8 cellular contexts compared by ENCODE assay signal in the genomic region with DNA sequence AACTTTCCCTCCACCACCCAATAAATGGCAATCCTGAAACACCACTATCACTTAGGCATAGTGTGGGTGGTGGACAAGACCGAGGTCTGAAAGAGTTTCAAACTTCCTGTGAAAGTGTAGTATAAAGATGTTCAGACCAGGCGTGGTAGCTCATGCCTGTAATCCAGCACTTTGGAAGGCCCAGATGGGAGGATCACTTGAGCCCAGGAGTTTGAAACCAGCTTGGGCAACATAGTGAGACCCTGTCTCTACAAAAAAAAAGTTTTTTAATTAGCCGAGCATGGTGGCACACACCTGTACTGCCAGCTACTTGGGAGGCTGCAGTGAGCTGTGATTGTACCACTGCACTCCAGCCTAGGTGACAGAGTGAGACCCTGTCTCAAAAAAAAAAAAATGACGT.
A peak's percentile ranks its signal among the peaks of the same experiment; 100 is the strongest.
DNase-seq lines count a peak whose midpoint lies in the region; ATAC-seq and TF ChIP-seq lines count a peak whose summit lies in the region.
"Not testable (repeated sequence)": the region's sequence is repeated elsewhere in the genome, so short reads cannot be mapped to it uniquely, and the experiment has no call there.

No MANE protein-coding gene starts in this region.

- not testable (repeated sequence) for H3K4me3 ChIP-seq in CD8-positive, alpha-beta T cell (ENCODE audit: low read depth, low read length); GM23338

- POLR2A ChIA-PET in CD8-positive, alpha-beta T cell (lab: Charles Lee) = interaction anchor here (0.7 to 1.2 kb wide), 2 partner anchors 10 to 20 kb away, joined by 3 to 4 read pairs; no protein-coding TSS in a partner anchor
- POLR2A ChIA-PET in naive thymus-derived CD8-positive, alpha-beta T cell (lab: Charles Lee) = not testable (repeated sequence)

- not testable (repeated sequence) for H3K4me2 ChIP-seq in GM23338

- not testable (repeated sequence) for DNase-seq in CD8-positive, alpha-beta T cell; GM23338 (ENCODE audit: low spot score); T-helper 2 cell treated with Interferon-gamma antibody and Interleukin-4, amounts not matched to agents 5 μg/mL and 100 μg/mL, for 36 hours (ENCODE audit: low spot score); activated naive CD4-positive, alpha-beta T cell treated with anti-CD3 and anti-CD28 coated beads for 36 hours; effector memory CD8-positive, alpha-beta T cell; naive thymus-derived CD8-positive, alpha-beta T cell
- DNase-seq in NCI-H748 (lab: John Stamatoyannopoulos, UW; ENCODE audit: unreplicated experiment) = peak; percentile 28
- DNase-seq in stimulated activated naive CD8-positive, alpha-beta T cell treated with anti-CD3 and anti-CD28 coated beads, Interleukin-15, amount 100 ng/mL, for 72 hours = peak in 1 of 2 donors; percentile 42

- not testable (repeated sequence) for H3K36me3 Mint-ChIP-seq in CD8-positive, alpha-beta T cell; T-helper 2 cell treated with Interferon-gamma antibody and Interleukin-4, amounts not matched to agents 5 μg/mL and 100 μg/mL, for 36 hours (ENCODE audit: low read depth); activated naive CD4-positive, alpha-beta T cell treated with anti-CD3 and anti-CD28 coated beads for 36 hours (ENCODE audit: low read depth); effector memory CD8-positive, alpha-beta T cell (ENCODE audit: insufficient read depth); naive thymus-derived CD8-positive, alpha-beta T cell
- H3K36me3 Mint-ChIP-seq in GM23338 (ENCODE audit: low read depth) = peaks cover 10% of the 10 kb centered on the region

- H3K9me3 ChIP-seq in CD8-positive, alpha-beta T cell (ENCODE audit: low read length) = not testable (repeated sequence)

- not testable (repeated sequence) for TF ChIP-seq CTCF in CD8-positive, alpha-beta T cell (IDR thresholded peaks at IDR 0.05); GM23338 (conservative IDR thresholded peaks at IDR 0.05; ENCODE audit: low read depth in 2 of 2)

- not testable (repeated sequence) for H3K9me2 ChIP-seq in GM23338 (ENCODE audit: insufficient read depth)

- H4K20me1 ChIP-seq in GM23338 (replicated peaks; ENCODE audit: insufficient read depth) = not testable (repeated sequence)

- not testable (repeated sequence) for H3F3A ChIP-seq in GM23338 (replicated peaks; ENCODE audit: low read depth)

- H3K27ac Mint-ChIP-seq in CD8-positive, alpha-beta T cell = peak overlapping the region; percentile 16
- not testable (repeated sequence) for H3K27ac Mint-ChIP-seq in GM23338
- H3K27ac Mint-ChIP-seq in T-helper 2 cell treated with Interferon-gamma antibody and Interleukin-4, amounts not matched to agents 5 μg/mL and 100 μg/mL, for 36 hours = peak overlapping the region; percentile 64
- H3K27ac Mint-ChIP-seq in activated naive CD4-positive, alpha-beta T cell treated with anti-CD3 and anti-CD28 coated beads for 36 hours = peak overlapping the region; percentile 21
- H3K27ac Mint-ChIP-seq in effector memory CD8-positive, alpha-beta T cell = peak overlapping the region; percentile 86 to 87
- H3K27ac Mint-ChIP-seq in naive thymus-derived CD8-positive, alpha-beta T cell = peak overlapping the region; percentile 6 to 85 (median 58)
- H3K27ac Mint-ChIP-seq in stimulated activated naive CD8-positive, alpha-beta T cell treated with anti-CD3 and anti-CD28 coated beads, Interleukin-15, amount 100 ng/mL, for 72 hours = peak overlapping the region in 1 of 2 donors; percentile 29

- not testable (repeated sequence) for H3K4me3 Mint-ChIP-seq in CD8-positive, alpha-beta T cell; T-helper 2 cell treated with Interferon-gamma antibody and Interleukin-4, amounts not matched to agents 5 μg/mL and 100 μg/mL, for 36 hours; activated naive CD4-positive, alpha-beta T cell treated with anti-CD3 and anti-CD28 coated beads for 36 hours; stimulated activated naive CD8-positive, alpha-beta T cell treated with anti-CD3 and anti-CD28 coated beads, Interleukin-15, amount 100 ng/mL, for 72 hours
- H3K4me3 Mint-ChIP-seq in GM23338 = peak overlapping the region; percentile 33; the same call in 1 of the 3 replicates
- H3K4me3 Mint-ChIP-seq in effector memory CD8-positive, alpha-beta T cell = peak overlapping the region in 1 of 2 donors; percentile 23
- H3K4me3 Mint-ChIP-seq in naive thymus-derived CD8-positive, alpha-beta T cell = peak overlapping the region in 1 of 10 donors; percentile 14

- not testable (repeated sequence) for H3K79me2 ChIP-seq in GM23338 (replicated peaks; ENCODE audit: insufficient read depth)

- H3K27ac ChIP-seq in CD8-positive, alpha-beta T cell (ENCODE audit: low read depth, low read length); GM23338 (ENCODE audit: low read depth): not testable (repeated sequence)

- CTCF ChIA-PET in CD8-positive, alpha-beta T cell (lab: Charles Lee) = interaction anchor here (0.7 to 2.6 kb wide), 3 partner anchors 74 to 490 kb away, joined by 3 to 13 read pairs (median 3); no protein-coding TSS in a partner anchor
- CTCF ChIA-PET in activated naive CD4-positive, alpha-beta T cell treated with anti-CD3 and anti-CD28 coated beads for 36 hours (lab: Charles Lee) = interaction anchor here (1.0 to 1.2 kb wide), 4 partner anchors 9 to 126 kb away, joined by 4 to 5 read pairs (median 4); no protein-coding TSS in a partner anchor

- H3K36me3 ChIP-seq in CD8-positive, alpha-beta T cell (ENCODE audit: insufficient read depth, low read length); GM23338 (ENCODE audit: insufficient read depth): not testable (repeated sequence)

- ATAC-seq in CD8-positive, alpha-beta T cell = peak; percentile 26
- ATAC-seq in GM23338 = not testable (repeated sequence)
- peak; percentile 56 for ATAC-seq in effector memory CD8-positive, alpha-beta T cell (replicated peaks)
- peak in 1 of 2 donors; percentile 68 for ATAC-seq in naive thymus-derived CD8-positive, alpha-beta T cell
- peak; percentile 45 for ATAC-seq in stimulated activated naive CD8-positive, alpha-beta T cell treated with anti-CD3 and anti-CD28 coated beads, Interleukin-15, amount 100 ng/mL, for 72 hours

- intact Hi-C loops in CD8-positive, alpha-beta T cell (cut with DNase I, micrococcal nuclease); activated naive CD4-positive, alpha-beta T cell treated with anti-CD3 and anti-CD28 coated beads for 36 hours (cut with micrococcal nuclease): not testable (repeated sequence)

- not testable (repeated sequence) for H3K4me1 ChIP-seq in CD8-positive, alpha-beta T cell (ENCODE audit: insufficient read depth, low read length); GM23338 (ENCODE audit: insufficient read depth)

- not testable (repeated sequence) for H3K9me3 Mint-ChIP-seq in CD8-positive, alpha-beta T cell; T-helper 2 cell treated with Interferon-gamma antibody and Interleukin-4, amounts not matched to agents 5 μg/mL and 100 μg/mL, for 36 hours; activated naive CD4-positive, alpha-beta T cell treated with anti-CD3 and anti-CD28 coated beads for 36 hours; effector memory CD8-positive, alpha-beta T cell; naive thymus-derived CD8-positive, alpha-beta T cell; stimulated activated naive CD8-positive, alpha-beta T cell treated with anti-CD3 and anti-CD28 coated beads, Interleukin-15, amount 100 ng/mL, for 72 hours
- H3K9me3 Mint-ChIP-seq in GM23338 = peaks cover 15% of the 10 kb centered on the region

- H3K27me3 Mint-ChIP-seq in CD8-positive, alpha-beta T cell (ENCODE audit: low read depth); T-helper 2 cell treated with Interferon-gamma antibody and Interleukin-4, amounts not matched to agents 5 μg/mL and 100 μg/mL, for 36 hours (ENCODE audit: low read depth); activated naive CD4-positive, alpha-beta T cell treated with anti-CD3 and anti-CD28 coated beads for 36 hours (ENCODE audit: low read depth); effector memory CD8-positive, alpha-beta T cell; naive thymus-derived CD8-positive, alpha-beta T cell; stimulated activated naive CD8-positive, alpha-beta T cell treated with anti-CD3 and anti-CD28 coated beads, Interleukin-15, amount 100 ng/mL, for 72 hours: not testable (repeated sequence)
- peaks cover 46% of the 10 kb centered on the region for H3K27me3 Mint-ChIP-seq in GM23338 (ENCODE audit: insufficient read depth, low read depth, poor library complexity)

- not testable (repeated sequence) for H3K4me1 Mint-ChIP-seq in CD8-positive, alpha-beta T cell (ENCODE audit: low read depth); GM23338; T-helper 2 cell treated with Interferon-gamma antibody and Interleukin-4, amounts not matched to agents 5 μg/mL and 100 μg/mL, for 36 hours (ENCODE audit: low read depth); activated naive CD4-positive, alpha-beta T cell treated with anti-CD3 and anti-CD28 coated beads for 36 hours (ENCODE audit: low read depth); effector memory CD8-positive, alpha-beta T cell (ENCODE audit: low read depth in 2 of 2); stimulated activated naive CD8-positive, alpha-beta T cell treated with anti-CD3 and anti-CD28 coated beads, Interleukin-15, amount 100 ng/mL, for 72 hours
- H3K4me1 Mint-ChIP-seq in naive thymus-derived CD8-positive, alpha-beta T cell = peaks cover 4 to 14% (median 8%) of the 10 kb centered on the region in 4 donors

- H3K27me3 ChIP-seq in CD8-positive, alpha-beta T cell (ENCODE audit: insufficient read depth, low read length); GM23338 (ENCODE audit: insufficient read depth): not testable (repeated sequence)

- H2AFZ ChIP-seq in GM23338 = not testable (repeated sequence)
